In genomic region chr5:159444441-159445082, GRCh38 we compare ENCODE assay signal across 8 cellular contexts.
A peak's percentile ranks its signal among the peaks of the same experiment; 100 is the strongest.
DNase-seq lines count a peak whose midpoint lies in the region; ATAC-seq and TF ChIP-seq lines count a peak whose summit lies in the region.

No MANE protein-coding gene starts in this region.

- no peak overlapping the region for H3K4me3 ChIP-seq in smooth muscle cell

- H3K27ac ChIP-seq in smooth muscle cell (ENCODE audit: low read depth) = no peak overlapping the region

- 43% methylated on average over 6 of the region's 6 CpGs for WGBS in smooth muscle cell (ENCODE audit: low lambda C conversion rate)

- no peak overlapping the region for H3K27ac Mint-ChIP-seq in natural killer cell
- H3K27ac Mint-ChIP-seq in natural killer cell treated with Interleukin-12 subunit alpha and Interleukin-12 subunit beta and Interleukin-15 and Interleukin-18, amount 100 ng/mL, for 72 hours = peak overlapping the region in 1 of 2 donors; percentile 28

- no peaks in the 10 kb centered on the region for H3K4me1 ChIP-seq in smooth muscle cell (ENCODE audit: low read depth)

- intact Hi-C loops in natural killer cell (cut with micrococcal nuclease) = loop anchor here (5.0 kb wide), 1 partner anchor 543 kb away; no protein-coding TSS in a partner anchor

- no peak overlapping the region for H3K4me3 Mint-ChIP-seq in natural killer cell
- no peak overlapping the region for H3K4me3 Mint-ChIP-seq in natural killer cell treated with Interleukin-12 subunit alpha and Interleukin-12 subunit beta and Interleukin-15 and Interleukin-18, amount 100 ng/mL, for 72 hours

- H3K27me3 ChIP-seq in smooth muscle cell (ENCODE audit: low read depth) = peaks cover 7% of the 10 kb centered on the region

- H3K9ac ChIP-seq in smooth muscle cell (ENCODE audit: low read depth) = no peak overlapping the region

- no peaks in the 10 kb centered on the region for H3K9me3 Mint-ChIP-seq in natural killer cell
- H3K9me3 Mint-ChIP-seq in natural killer cell treated with Interleukin-12 subunit alpha and Interleukin-12 subunit beta and Interleukin-15 and Interleukin-18, amount 100 ng/mL, for 72 hours = no peaks in the 10 kb centered on the region

- in situ Hi-C loops in KBM-7 (cut with MboI; ENCODE audit: low pct_unique_long_range_greater_than_20kb, low sequenced_read_pairs) = loop anchor here (25.0 kb wide), 1 partner anchor 943 kb away; no protein-coding TSS in a partner anchor

- H3K27me3 Mint-ChIP-seq in natural killer cell (ENCODE audit: low read depth in 2 of 2) = peaks cover 11 to 22% of the 10 kb centered on the region in 2 donors
- peaks cover 13 to 15% of the 10 kb centered on the region in 2 donors for H3K27me3 Mint-ChIP-seq in natural killer cell treated with Interleukin-12 subunit alpha and Interleukin-12 subunit beta and Interleukin-15 and Interleukin-18, amount 100 ng/mL, for 72 hours

- no peaks in the 10 kb centered on the region for H3K9me3 ChIP-seq in smooth muscle cell (replicated peaks; ENCODE audit: low read depth)

- H3K4me1 Mint-ChIP-seq in natural killer cell = peaks cover 0 to 10% of the 10 kb centered on the region in 2 donors
- peaks cover 6 to 33% of the 10 kb centered on the region in 2 donors for H3K4me1 Mint-ChIP-seq in natural killer cell treated with Interleukin-12 subunit alpha and Interleukin-12 subunit beta and Interleukin-15 and Interleukin-18, amount 100 ng/mL, for 72 hours (ENCODE audit: low read depth in 2 of 2)

- no peaks in the 10 kb centered on the region for H3K36me3 ChIP-seq in smooth muscle cell (ENCODE audit: low read depth)

- no peak overlapping the region for H3K4me2 ChIP-seq in smooth muscle cell

- no peaks in the 10 kb centered on the region for H4K20me1 ChIP-seq in smooth muscle cell (ENCODE audit: low read depth)

- TF ChIP-seq CTCF in natural killer cell (IDR thresholded peaks at IDR 0.05) (peak; percentile 12), smooth muscle cell (IDR thresholded peaks at IDR 0.05; ENCODE audit: borderline replicate concordance, insufficient read depth, poor library complexity, severe bottlenecking) (peak; percentile 51)

- no peaks in the 10 kb centered on the region for H3K36me3 Mint-ChIP-seq in natural killer cell
- no peaks in the 10 kb centered on the region for H3K36me3 Mint-ChIP-seq in natural killer cell treated with Interleukin-12 subunit alpha and Interleukin-12 subunit beta and Interleukin-15 and Interleukin-18, amount 100 ng/mL, for 72 hours

- DNase-seq in natural killer cell (no peak), KBM-7 (peak; percentile 67), foreskin melanocyte (peak; percentile 29), smooth muscle cell (lab: John Stamatoyannopoulos, UW; ENCODE audit: unreplicated experiment) (no peak), GOT3 (lab: John Stamatoyannopoulos, UW) (no peak)
- DNase-seq in natural killer cell treated with Interleukin-12 subunit alpha and Interleukin-12 subunit beta and Interleukin-15 and Interleukin-18, amount 100 ng/mL, for 72 hours (ENCODE audit: low spot score) = no peak
- DNase-seq in activated naive CD4-positive, alpha-beta T cell (lab: John Stamatoyannopoulos, UW) = no peak

- no peaks in the 10 kb centered on the region for H3K79me2 ChIP-seq in smooth muscle cell (ENCODE audit: low read depth)

- ATAC-seq in natural killer cell (peak in 1 of 3 donors; percentile 42), SK-N-SH treated with all-trans-retinoic acid at 6 μM for 48 hours (peak; percentile 87)
- no peak for ATAC-seq in natural killer cell treated with Interleukin-12 subunit alpha and Interleukin-12 subunit beta and Interleukin-15 and Interleukin-18, amount 100 ng/mL, for 72 hours

- H2AFZ ChIP-seq in smooth muscle cell (ENCODE audit: low read depth) = no peak overlapping the region

- no peaks in the 10 kb centered on the region for H3F3A ChIP-seq in smooth muscle cell (ENCODE audit: low read depth)

TF ChIP-seq in SK-N-SH treated with all-trans-retinoic acid at 6 μM for 48 hours, 23 proteins besides CTCF, POLR2A, EP300 and RAD21:
- TF ChIP-seq ZNF565 (CRISPR knock-in tag; conservative IDR thresholded peaks at IDR 0.05; ENCODE audit: low read depth) (no peak), ZNF70 (CRISPR knock-in tag; IDR thresholded peaks at IDR 0.05) (no peak), TCF4 (CRISPR knock-in tag; IDR thresholded peaks at IDR 0.05; ENCODE audit: borderline replicate concordance) (no peak), TOX (CRISPR knock-in tag; IDR thresholded peaks at IDR 0.05; ENCODE audit: borderline replicate concordance) (no peak), ZFP30 (CRISPR knock-in tag; IDR thresholded peaks at IDR 0.05) (no peak), PATZ1 (CRISPR knock-in tag; IDR thresholded peaks at IDR 0.05; ENCODE audit: borderline replicate concordance) (no peak), ISL1 (CRISPR knock-in tag; IDR thresholded peaks at IDR 0.05) (no peak), GLIS3 (CRISPR knock-in tag; IDR thresholded peaks at IDR 0.05) (no peak), SNAI2 (CRISPR knock-in tag; IDR thresholded peaks at IDR 0.05) (no peak), RARB (CRISPR knock-in tag; IDR thresholded peaks at IDR 0.05) (no peak), PPARA (CRISPR knock-in tag; IDR thresholded peaks at IDR 0.05; ENCODE audit: borderline replicate concordance) (no peak), ESRRG (CRISPR knock-in tag; IDR thresholded peaks at IDR 0.05) (no peak), ZNF8 (CRISPR knock-in tag; IDR thresholded peaks at IDR 0.05) (no peak), ARNTL (CRISPR knock-in tag; IDR thresholded peaks at IDR 0.05; ENCODE audit: borderline replicate concordance, low read depth) (no peak), BACH2 (CRISPR knock-in tag; IDR thresholded peaks at IDR 0.05; ENCODE audit: borderline replicate concordance) (no peak), ZFP3 (CRISPR knock-in tag; IDR thresholded peaks at IDR 0.05) (no peak), ZC3H10 (CRISPR knock-in tag; IDR thresholded peaks at IDR 0.05) (no peak)
- TF ChIP-seq, protein P1, sequence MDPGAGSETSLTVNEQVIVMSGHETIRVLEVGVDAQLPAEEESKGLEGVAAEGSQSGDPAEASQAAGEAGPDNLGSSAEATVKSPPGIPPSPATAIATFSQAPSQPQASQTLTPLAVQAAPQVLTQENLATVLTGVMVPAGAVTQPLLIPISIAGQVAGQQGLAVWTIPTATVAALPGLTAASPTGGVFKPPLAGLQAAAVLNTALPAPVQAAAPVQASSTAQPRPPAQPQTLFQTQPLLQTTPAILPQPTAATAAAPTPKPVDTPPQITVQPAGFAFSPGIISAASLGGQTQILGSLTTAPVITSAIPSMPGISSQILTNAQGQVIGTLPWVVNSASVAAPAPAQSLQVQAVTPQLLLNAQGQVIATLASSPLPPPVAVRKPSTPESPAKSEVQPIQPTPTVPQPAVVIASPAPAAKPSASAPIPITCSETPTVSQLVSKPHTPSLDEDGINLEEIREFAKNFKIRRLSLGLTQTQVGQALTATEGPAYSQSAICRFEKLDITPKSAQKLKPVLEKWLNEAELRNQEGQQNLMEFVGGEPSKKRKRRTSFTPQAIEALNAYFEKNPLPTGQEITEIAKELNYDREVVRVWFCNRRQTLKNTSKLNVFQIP (CRISPR knock-in tag; IDR thresholded peaks at IDR 0.05; ENCODE audit: borderline replicate concordance, low read depth) = no peak
- TF ChIP-seq, protein P2, sequence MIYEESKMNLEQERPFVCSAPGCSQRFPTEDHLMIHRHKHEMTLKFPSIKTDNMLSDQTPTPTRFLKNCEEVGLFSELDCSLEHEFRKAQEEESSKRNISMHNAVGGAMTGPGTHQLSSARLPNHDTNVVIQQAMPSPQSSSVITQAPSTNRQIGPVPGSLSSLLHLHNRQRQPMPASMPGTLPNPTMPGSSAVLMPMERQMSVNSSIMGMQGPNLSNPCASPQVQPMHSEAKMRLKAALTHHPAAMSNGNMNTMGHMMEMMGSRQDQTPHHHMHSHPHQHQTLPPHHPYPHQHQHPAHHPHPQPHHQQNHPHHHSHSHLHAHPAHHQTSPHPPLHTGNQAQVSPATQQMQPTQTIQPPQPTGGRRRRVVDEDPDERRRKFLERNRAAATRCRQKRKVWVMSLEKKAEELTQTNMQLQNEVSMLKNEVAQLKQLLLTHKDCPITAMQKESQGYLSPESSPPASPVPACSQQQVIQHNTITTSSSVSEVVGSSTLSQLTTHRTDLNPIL (CRISPR knock-in tag; IDR thresholded peaks at IDR 0.05; ENCODE audit: low read depth) = no peak
TF ChIP-seq in SK-N-SH treated with all-trans-retinoic acid at 6 μM for 48 hours: peak in this region for 0.

Comparison
In these comparisons a context has a peak if more than half of its experiments do, and no peak if none do; other contexts are left out.
1. DNase-seq: peak in KBM-7 (single experiment) and foreskin melanocyte (single experiment); none in natural killer cell (single experiment), natural killer cell treated with Interleukin-12 subunit alpha and Interleukin-12 subunit beta and Interleukin-15 and Interleukin-18, amount 100 ng/mL, for 72 hours (single experiment), smooth muscle cell (single experiment), GOT3 (single experiment) and activated naive CD4-positive, alpha-beta T cell (0 of 4).